Comparison of ENCODE assay signal across 19 cellular contexts in the genomic region with DNA sequence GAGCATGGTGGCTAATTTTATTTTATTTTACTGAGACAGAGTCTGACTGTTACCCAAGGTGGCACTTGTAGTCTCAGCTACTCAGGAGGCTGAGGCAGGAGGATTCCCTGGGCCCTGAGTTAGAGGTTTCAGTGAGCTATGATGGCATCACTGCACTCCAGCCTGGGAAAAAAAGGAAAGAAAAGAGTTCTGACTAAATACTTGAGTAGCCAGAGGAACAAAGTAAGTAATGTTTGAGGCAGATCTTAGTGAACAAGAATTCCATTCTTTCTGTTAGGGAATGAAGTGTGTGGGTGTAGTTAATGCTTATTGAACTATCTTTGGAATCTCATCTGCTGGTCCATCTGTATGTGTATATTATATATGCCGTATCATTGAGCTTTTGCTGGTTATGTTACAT.
"Had no signal": no experiment of that assay in that cellular context is flagged by ENCODE, and none has a peak within 500 bp of the region (broad histone marks: within the 10 kb centered on the region; RNA-seq: fewer than 3 reads in every experiment).

No MANE protein-coding gene starts in this region.

- H3K27ac Mint-ChIP-seq: activated naive CD8-positive, alpha-beta T cell treated with anti-CD3 and anti-CD28 coated beads for 36 hours; stimulated activated effector memory CD8-positive, alpha-beta T cell treated with anti-CD3 and anti-CD28 coated beads, Interleukin-12 subunit alpha, Interleukin-12 subunit beta, amount 100 ng/mL, for 72 hours had no signal

- H3K27ac ChIP-seq: ascending aorta, heart right ventricle, right atrium auricular region, thyroid gland had no signal

- H3K4me1 ChIP-seq: ascending aorta, thyroid gland had no signal

- H3K4me1 Mint-ChIP-seq: activated naive CD8-positive, alpha-beta T cell treated with anti-CD3 and anti-CD28 coated beads for 36 hours; central memory CD8-positive, alpha-beta T cell; stimulated activated effector memory CD8-positive, alpha-beta T cell treated with anti-CD3 and anti-CD28 coated beads, Interleukin-12 subunit alpha, Interleukin-12 subunit beta, amount 100 ng/mL, for 72 hours had no signal

- H3K36me3 Mint-ChIP-seq: activated naive CD8-positive, alpha-beta T cell treated with anti-CD3 and anti-CD28 coated beads for 36 hours; naive B cell; stimulated activated effector memory CD8-positive, alpha-beta T cell treated with anti-CD3 and anti-CD28 coated beads, Interleukin-12 subunit alpha, Interleukin-12 subunit beta, amount 100 ng/mL, for 72 hours had no signal

- H3K9me3 ChIP-seq: ascending aorta, right atrium auricular region, thyroid gland had no signal

- DNase-seq: activated CD4-positive, alpha-beta T cell treated with anti-CD3 and anti-CD28 coated beads, Interleukin-2, amount 50 U/mL, for 4 hours; activated CD4-positive, CD25-positive, alpha-beta regulatory T cell treated with anti-CD3 and anti-CD28 coated beads, Interleukin-2, amount 50 U/mL, for 72 hours; activated gamma-delta T cell; activated naive CD8-positive, alpha-beta T cell treated with anti-CD3 and anti-CD28 coated beads for 36 hours; activated T-cell treated with anti-CD3 and anti-CD28 coated beads, Interleukin-2, amount 50 U/mL, for 4 hours; dermis blood vessel endothelial cell; erythroblast; heart right ventricle; kidney; midbrain; naive B cell; small intestine; thyroid gland had no signal

- H3K27me3 ChIP-seq: ascending aorta, heart right ventricle, right atrium auricular region, thyroid gland had no signal

- H3K36me3 ChIP-seq: ascending aorta, heart right ventricle, right atrium auricular region, thyroid gland had no signal

- H3K9me3 Mint-ChIP-seq: activated naive CD8-positive, alpha-beta T cell treated with anti-CD3 and anti-CD28 coated beads for 36 hours; activated T-cell treated with anti-CD3 and anti-CD28 coated beads, Interleukin-2, amount 50 U/mL, for 4 hours; central memory CD8-positive, alpha-beta T cell; stimulated activated effector memory CD8-positive, alpha-beta T cell treated with anti-CD3 and anti-CD28 coated beads, Interleukin-12 subunit alpha, Interleukin-12 subunit beta, amount 100 ng/mL, for 72 hours had no signal

- FAIRE-seq: frontal cortex, kidney, small intestine, urothelium cell line had no signal

- H3K4me3 ChIP-seq: ascending aorta, heart right ventricle, right atrium auricular region, thyroid gland had no signal

- H3K4me3 Mint-ChIP-seq: activated naive CD8-positive, alpha-beta T cell treated with anti-CD3 and anti-CD28 coated beads for 36 hours; activated T-cell treated with anti-CD3 and anti-CD28 coated beads, Interleukin-2, amount 50 U/mL, for 4 hours; central memory CD8-positive, alpha-beta T cell; naive B cell; stimulated activated effector memory CD8-positive, alpha-beta T cell treated with anti-CD3 and anti-CD28 coated beads, Interleukin-12 subunit alpha, Interleukin-12 subunit beta, amount 100 ng/mL, for 72 hours had no signal
